In genomic region chr17:79835953-79836951, GRCh38 we compare ENCODE assay signal across 8 cellular contexts. TPM values are rescaled to one million over a fixed set of nuclear protein-coding genes. Genes with fewer than 3 reads are reported as not detected.
DNase-seq lines count a peak whose midpoint lies in the region; ATAC-seq and TF ChIP-seq lines count a peak whose summit lies in the region.

No MANE protein-coding gene starts in this region.

- WGBS in transverse colon (ENCODE audit: low coverage in 1 of 2), 2 donors = 51% methylated on average over 42 of the region's 42 CpGs; no CpG with 5 or more reads in 1 of the 2 donors

- intact Hi-C loops in transverse colon (cut with DNase I; ENCODE audit: low total_unique reads) = loop anchor here (10.0 kb wide), 1 partner anchor 159 kb away; no protein-coding TSS in a partner anchor

- peak overlapping the region; percentile 98 to 99 (median 98) for H3K27ac ChIP-seq in transverse colon

- no peaks in the 10 kb centered on the region for H3K9me3 Mint-ChIP-seq in WTC11
- H3K9me3 Mint-ChIP-seq in immature natural killer cell = no peaks in the 10 kb centered on the region

- peak overlapping the region; percentile 84 for H3K4me3 ChIP-seq in BE2C (ENCODE audit: low read depth, low read length)
- H3K4me3 ChIP-seq in transverse colon = peak overlapping the region in 2 of 4 donors; percentile 73 to 75

- ATAC-seq in WTC11 = peak; percentile 61
- no peak for ATAC-seq in GM21423 (IDR thresholded peaks at IDR 0.05; ENCODE audit: unreplicated experiment)
- ATAC-seq in activated CD4-positive, CD25-positive, alpha-beta regulatory T cell treated with anti-CD3 and anti-CD28 coated beads, Interleukin-2, amount 50 U/mL, for 24 hours = no peak

- DNase-seq in BE2C (no peak), WTC11 (ENCODE audit: low spot score) (peak; percentile 97), immature natural killer cell (no peak), transverse colon (peak; percentile 87), HK-2 (ENCODE audit: unreplicated experiment) (no peak)

- POLR2A ChIA-PET in WTC11 (lab: Charles Lee) = interaction anchor here (0.7 to 5.0 kb wide), 12 partner anchors 10 to 158 kb away, joined by 3 to 68 read pairs (median 4); partner anchors contain the start of gene CBX8

- H3K36me3 ChIP-seq in BE2C (peaks cover 15% of the 10 kb centered on the region), transverse colon (peaks cover 0 to 13% (median 2%) of the 10 kb centered on the region in 4 donors)

- H3K4me1 Mint-ChIP-seq in WTC11 (peaks cover 34% of the 10 kb centered on the region), immature natural killer cell (peaks cover 44 to 46% of the 10 kb centered on the region in 2 donors)

- no peak for TF ChIP-seq RAD21 in Ishikawa (IDR thresholded peaks at IDR 0.05; ENCODE audit: low read depth)

- peak overlapping the region; percentile 72 for H3K4me3 Mint-ChIP-seq in WTC11
- H3K4me3 Mint-ChIP-seq in immature natural killer cell = peak overlapping the region; percentile 68 to 99 (median 95)

- H3K9me3 ChIP-seq in BE2C (peaks cover 3% of the 10 kb centered on the region; the same call in 1 of the 2 replicates), transverse colon (no peaks in the 10 kb centered on the region)

- no peaks in the 10 kb centered on the region; the same call in 1 of the 2 replicates for H3K36me3 Mint-ChIP-seq in WTC11
- H3K36me3 Mint-ChIP-seq in immature natural killer cell = peaks cover 14 to 15% (median 14%) of the 10 kb centered on the region in 3 donors

- TF ChIP-seq POLR2A in transverse colon (IDR thresholded peaks at IDR 0.05) = no peak

- H3K27me3 Mint-ChIP-seq in WTC11 (ENCODE audit: low read depth) (peaks cover 89% of the 10 kb centered on the region), immature natural killer cell (ENCODE audit: low read depth in 3 of 3) (peaks cover 29 to 44% (median 34%) of the 10 kb centered on the region in 3 donors)

- peaks cover 8% of the 10 kb centered on the region; the same call in 1 of the 2 replicates for H3K4me1 ChIP-seq in BE2C
- H3K4me1 ChIP-seq in transverse colon = peaks cover 45 to 68% (median 60%) of the 10 kb centered on the region in 4 donors

- TF ChIP-seq CTCF in BE2C (IDR thresholded peaks at IDR 0.05; ENCODE audit: low read depth, low read length) (no peak), WTC11 (IDR thresholded peaks at IDR 0.05) (no peak), transverse colon (IDR thresholded peaks at IDR 0.05) (no peak)

- no peak for TF ChIP-seq EP300 in Ishikawa (IDR thresholded peaks at IDR 0.05; ENCODE audit: borderline replicate concordance)
- no peak for TF ChIP-seq EP300 in transverse colon (IDR thresholded peaks at IDR 0.05; ENCODE audit: low read depth)

- CTCF ChIA-PET in WTC11 (lab: Charles Lee) = interaction anchor here (0.6 to 10.3 kb wide), 27 partner anchors 8 to 1558 kb away, joined by 3 to 464 read pairs (median 13); partner anchors contain the start of genes CBX8 and GAA

- in situ Hi-C loops in transverse colon (cut with MboI; ENCODE audit: low pct_ligation_motif_present in 1 of 4, low pct_unique_long_range_greater_than_20kb in 1 of 4, low sequenced_read_pairs in 3 of 4) = no loop called here

- H3K27me3 ChIP-seq in BE2C = peaks cover 18% of the 10 kb centered on the region
- peaks cover 16% of the 10 kb centered on the region for H3K27me3 ChIP-seq in transverse colon

- H3K27ac Mint-ChIP-seq in WTC11 (no peak overlapping the region), immature natural killer cell (peak overlapping the region in 5 of 6 donors; percentile 64 to 91 (median 77))

TF ChIP-seq in Ishikawa, 13 proteins besides CTCF, POLR2A, EP300 and RAD21:
- TF ChIP-seq CEBPB (IDR thresholded peaks at IDR 0.05) = peak; percentile 52; the same call in 1 of the 2 replicates
- no peak for TF ChIP-seq TEAD4 (IDR thresholded peaks at IDR 0.05)
- TF ChIP-seq REST (IDR thresholded peaks at IDR 0.05; ENCODE audit: low read depth) = no peak
TF ChIP-seq in Ishikawa: peak in this region for 1.

TF ChIP-seq in WTC11, 78 proteins besides CTCF, POLR2A, EP300 and RAD21 (continues in another document):
- TF ChIP-seq SP1 (CRISPR knock-in tag; conservative IDR thresholded peaks at IDR 0.05) = peak; percentile 65; the same call in 1 of the 2 replicates
- no peak for TF ChIP-seq ATF6 (CRISPR knock-in tag; IDR thresholded peaks at IDR 0.05)
- TF ChIP-seq MAX (CRISPR knock-in tag; IDR thresholded peaks at IDR 0.05) = peak; percentile 8; the same call in 1 of the 2 replicates
- peak; percentile 72; the same call in 1 of the 2 replicates for TF ChIP-seq GABPB1 (CRISPR knock-in tag; IDR thresholded peaks at IDR 0.05)
- TF ChIP-seq ARID4B (CRISPR knock-in tag; IDR thresholded peaks at IDR 0.05; ENCODE audit: borderline replicate concordance) = no peak
- no peak for TF ChIP-seq TP53 (CRISPR knock-in tag; IDR thresholded peaks at IDR 0.05)
- TF ChIP-seq ATF1 (CRISPR knock-in tag; IDR thresholded peaks at IDR 0.05) = no peak
- peak; percentile 69 for TF ChIP-seq NFYB (CRISPR knock-in tag; conservative IDR thresholded peaks at IDR 0.05; ENCODE audit: low read depth)

RNA-seq across cellular contexts. Expression of gene CBX4, which starts 3.0 kb away (rescaled TPM):
- polyA plus RNA-seq in BE2C (2012; ENCODE audit: insufficient read depth, insufficient read length, low read depth) = 226 TPM
- total RNA-seq in WTC11 (2021) = 3.2 to 3.9 TPM (median 3.3 TPM) in 3 replicates
- 1 to 10 TPM; 3.0 to 6.7 (median 4.9) TPM for polyA plus RNA-seq in immature natural killer cell
- total RNA-seq in transverse colon = 10 to 100 TPM in 1 of 4 donors, 1 to 10 TPM in 3; 6.6 to 25.1 (median 8.3) TPM

RNA-seq across cellular contexts. Expression of gene CBX8, which starts 39.4 kb away (rescaled TPM):
- 54.5 TPM for polyA plus RNA-seq in BE2C (2012; ENCODE audit: insufficient read depth, insufficient read length, low read depth)
- 1.8 to 2.1 TPM (median 2.0 TPM) in 3 replicates for total RNA-seq in WTC11 (2021)
- polyA plus RNA-seq in immature natural killer cell = 1 to 10 TPM in 2 of 3 donors, not detected in 1; 1.4 to 2.5 TPM
- 1 to 10 TPM; 1.5 to 4.4 (median 3.1) TPM for total RNA-seq in transverse colon

RNA-seq across cellular contexts. Expression of gene CBX2, which starts 58.3 kb away (rescaled TPM):
- polyA plus RNA-seq in BE2C (2012; ENCODE audit: insufficient read depth, insufficient read length, low read depth) = 46.9 TPM
- total RNA-seq in WTC11 (2021) (78.1 to 85.5 TPM (median 78.7 TPM) in 3 replicates), transverse colon (under 1 TPM in 2 of 4 donors, not detected in 2; 0.27 to 0.64 TPM)
- under 1 TPM in 1 of 3 donors, not detected in 2; 0.33 TPM for polyA plus RNA-seq in immature natural killer cell

Comparison
In these comparisons a context has a peak if more than half of its experiments do, and no peak if none do; other contexts are left out.
1. DNase-seq: peak in WTC11 (single experiment) and transverse colon (single experiment); none in BE2C (single experiment), immature natural killer cell (0 of 3) and HK-2 (single experiment).
2. RNA of gene CBX2, which starts 58.3 kb away (total RNA-seq): 78.1 to 85.5 TPM in WTC11; 0.27 to 0.64 TPM in transverse colon; every median in the first group is over 10 times any median in the second.